ENCODE assay signal across 11 cellular contexts in genomic region chr17:28174352-28175046, GRCh38.
DNase-seq lines count a peak whose midpoint lies in the region; ATAC-seq and TF ChIP-seq lines count a peak whose summit lies in the region.
"Had no signal": no experiment of that assay in that cellular context is flagged by ENCODE, and none has a peak within 500 bp of the region (broad histone marks: within the 10 kb centered on the region; RNA-seq: fewer than 3 reads in every experiment).

No MANE protein-coding gene starts in this region.

- no peak overlapping the region for H3K4me3 ChIP-seq in Jurkat, Clone E6-1 (ENCODE audit: low read length)
- H3K4me3 ChIP-seq in naive thymus-derived CD4-positive, alpha-beta T cell (ENCODE audit: low read length): no peak overlapping the region
- H3K4me3 ChIP-seq in gastrocnemius medialis: no peak overlapping the region
- H3K4me3 ChIP-seq: right lobe of liver had no signal

- peak; percentile 68 for ATAC-seq in naive thymus-derived CD4-positive, alpha-beta T cell
- no peak for ATAC-seq in gastrocnemius medialis
- ATAC-seq: left lobe of liver had no signal

- no peaks in the 10 kb centered on the region for H3K4me1 ChIP-seq in naive thymus-derived CD4-positive, alpha-beta T cell (ENCODE audit: control insufficient read depth in 2 of 2, insufficient read depth in 2 of 2, low read length in 2 of 2)
- no peaks in the 10 kb centered on the region for H3K4me1 ChIP-seq in gastrocnemius medialis

- no peak overlapping the region for H3K27ac ChIP-seq in naive thymus-derived CD4-positive, alpha-beta T cell (ENCODE audit: low read depth, low read length)
- H3K27ac ChIP-seq in substantia nigra (ENCODE audit: low read depth, low read length, poor library complexity, severe bottlenecking) (no peak overlapping the region), gastrocnemius medialis (no peak overlapping the region)
- H3K27ac ChIP-seq: right lobe of liver had no signal

- no peaks in the 10 kb centered on the region for H3K27me3 ChIP-seq in naive thymus-derived CD4-positive, alpha-beta T cell (ENCODE audit: control insufficient read depth in 2 of 2, insufficient read depth in 2 of 2, low read length in 2 of 2)
- no peaks in the 10 kb centered on the region for H3K27me3 ChIP-seq in gastrocnemius medialis
- H3K27me3 ChIP-seq: right lobe of liver had no signal

- no peak for TF ChIP-seq CTCF in gastrocnemius medialis (IDR thresholded peaks at IDR 0.05 in 4 of 5, conservative IDR thresholded peaks at IDR 0.05 in 1 of 5)

- H3K27ac Mint-ChIP-seq in naive thymus-derived CD4-positive, alpha-beta T cell: peak overlapping the region in 5 of 9 donors; percentile 25 to 77 (median 42)

- peaks cover 10 to 29% (median 27%) of the 10 kb centered on the region in 7 donors for H3K4me1 Mint-ChIP-seq in naive thymus-derived CD4-positive, alpha-beta T cell

- CTCF ChIA-PET in naive thymus-derived CD4-positive, alpha-beta T cell (lab: Charles Lee): no interaction called here

- H3K9me3 ChIP-seq in naive thymus-derived CD4-positive, alpha-beta T cell (ENCODE audit: control insufficient read depth in 2 of 3, low read length in 3 of 3): no peaks in the 10 kb centered on the region
- H3K9me3 ChIP-seq in gastrocnemius medialis: no peaks in the 10 kb centered on the region
- H3K9me3 ChIP-seq: right lobe of liver had no signal

- peaks cover 0 to 3% (median 0%) of the 10 kb centered on the region in 11 donors for H3K9me3 Mint-ChIP-seq in naive thymus-derived CD4-positive, alpha-beta T cell

- peak overlapping the region in 7 of 10 donors; percentile 1 to 33 (median 24) for H3K4me3 Mint-ChIP-seq in naive thymus-derived CD4-positive, alpha-beta T cell

- in situ Hi-C loops in gastrocnemius medialis (cut with MboI; ENCODE audit: low sequenced_read_pairs in 4 of 4): no loop called here

- DNase-seq in DMS79 (lab: John Stamatoyannopoulos, UW): peak; percentile 85
- DNase-seq in Jurkat, Clone E6-1 (ENCODE audit: low read depth, low spot score): peak; percentile 92
- DNase-seq in activated CD8-positive, alpha-beta memory T cell treated with anti-CD3 and anti-CD28 coated beads, Interleukin-2, amount 50 U/mL, for 4 hours: peak; percentile 24
- peak in 8 of 9 donors; percentile 1 to 57 (median 38) for DNase-seq in naive thymus-derived CD4-positive, alpha-beta T cell
- no peak for DNase-seq in NCI-H446 treated with DMSO at 0.1 percent for 48 hours (lab: John Stamatoyannopoulos, UW)
- no peak for DNase-seq in occipital lobe (lab: John Stamatoyannopoulos, UW)
- DNase-seq in substantia nigra (lab: John Stamatoyannopoulos, UW): no peak
- DNase-seq in gastrocnemius medialis: no peak
- DNase-seq: DMS153, right lobe of liver had no signal

- intact Hi-C loops in naive thymus-derived CD4-positive, alpha-beta T cell (cut with micrococcal nuclease): no loop called here
- intact Hi-C loops in gastrocnemius medialis (cut with DNase I; ENCODE audit: low total_unique reads): no loop called here

- H3K36me3 Mint-ChIP-seq in naive thymus-derived CD4-positive, alpha-beta T cell: peaks cover 0 to 41% (median 6%) of the 10 kb centered on the region in 5 donors

- POLR2A ChIA-PET in naive thymus-derived CD4-positive, alpha-beta T cell (lab: Charles Lee): interaction anchor here (0.6 kb wide), 1 partner anchor 20 kb away, joined by 4 read pairs; no protein-coding TSS in a partner anchor

- no peaks in the 10 kb centered on the region for H3K27me3 Mint-ChIP-seq in naive thymus-derived CD4-positive, alpha-beta T cell

- no peak for TF ChIP-seq POLR2A in gastrocnemius medialis (IDR thresholded peaks at IDR 0.05)

- H3K36me3 ChIP-seq in naive thymus-derived CD4-positive, alpha-beta T cell (ENCODE audit: control insufficient read depth in 2 of 3, insufficient read depth in 3 of 3, low read length in 3 of 3): no peaks in the 10 kb centered on the region
- H3K36me3 ChIP-seq in gastrocnemius medialis: peaks cover 0 to 9% of the 10 kb centered on the region in 2 donors
- H3K36me3 ChIP-seq: right lobe of liver had no signal

Comparison
In these comparisons a context has a peak if more than half of its experiments do, and no peak if none do; other contexts are left out.
1. DNase-seq: peak in DMS79 (single experiment), Jurkat, Clone E6-1 (single experiment), activated CD8-positive, alpha-beta memory T cell treated with anti-CD3 and anti-CD28 coated beads, Interleukin-2, amount 50 U/mL, for 4 hours (single experiment) and naive thymus-derived CD4-positive, alpha-beta T cell (8 of 9); none in NCI-H446 treated with DMSO at 0.1 percent for 48 hours (single experiment), occipital lobe (single experiment), substantia nigra (0 of 49) and gastrocnemius medialis (0 of 2).